ENCODE assay signal across 8 cellular contexts in the genomic region with DNA sequence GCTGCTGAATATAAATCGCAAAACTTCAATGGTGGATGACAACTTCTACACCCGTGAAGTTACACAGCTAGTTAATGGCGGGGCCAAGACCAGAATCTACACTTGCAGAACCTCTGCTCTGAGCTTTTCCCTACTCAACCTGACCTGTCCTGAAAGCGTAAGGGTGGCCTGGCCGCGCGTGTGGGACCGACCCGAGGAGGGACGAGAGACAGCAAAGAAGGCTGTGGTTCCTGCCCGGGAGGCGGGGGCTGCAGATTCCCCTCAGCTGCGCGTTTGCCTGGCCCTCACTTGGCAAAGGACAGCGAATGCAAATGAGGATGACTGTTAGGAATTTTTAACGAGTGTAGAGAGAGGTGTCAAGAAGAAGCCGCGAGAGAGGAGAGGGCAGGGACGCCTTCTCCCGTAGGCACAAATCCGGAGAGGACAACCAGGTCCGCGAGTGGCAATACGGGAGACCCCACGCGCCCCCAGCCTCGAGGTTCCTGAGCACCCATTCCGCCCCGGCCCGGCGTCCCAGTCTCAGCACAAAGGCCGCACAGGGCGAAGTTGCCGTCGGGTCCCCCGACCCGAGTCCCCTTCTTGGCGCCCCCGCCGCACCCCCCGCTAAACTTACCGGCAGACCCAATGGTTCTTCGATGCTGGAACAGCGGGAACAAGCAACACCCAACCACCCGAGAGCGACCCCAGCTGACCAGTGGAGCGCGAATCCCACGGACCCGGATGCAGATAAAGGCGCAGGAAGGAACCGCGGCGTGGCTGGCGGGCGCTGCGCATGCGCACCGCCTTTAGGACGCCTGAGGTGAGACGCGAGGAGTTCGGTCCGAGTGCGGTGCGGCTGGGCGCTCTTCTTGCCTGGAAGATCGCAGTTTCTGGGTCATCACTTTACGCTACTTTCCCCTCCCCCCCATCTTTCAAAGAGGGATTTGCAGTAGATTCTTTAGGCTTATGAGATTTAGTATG. TPM values are rescaled to one million over a fixed set of nuclear protein-coding genes. Genes with fewer than 3 reads are reported as not detected.
DNase-seq lines count a peak whose midpoint lies in the region; ATAC-seq, FAIRE-seq and TF ChIP-seq lines count a peak whose summit lies in the region.

A gene (minus strand): TSS at position 696 of the 960 bp plus-strand sequence. CDS start 4,349 bp downstream, outside the sequence.

- peak within 1 kb of the TSS; percentile 4 for H3K27ac ChIP-seq in endothelial cell of umbilical vein (ENCODE audit: insufficient read depth, low read depth, low read length)

- intact Hi-C loops in endothelial cell of umbilical vein (cut with micrococcal nuclease), result loop anchor here (1.0 to 10.0 kb wide), 2 partner anchors 48 to 281 kb away; a partner anchor contains a TSS

- FAIRE-seq in HTR-8/SVneo (lab: Jason Lieb, UNC) (no peak), endothelial cell of umbilical vein (lab: Jason Lieb, UNC) (peak; percentile 78)

- peak; percentile 93 for TF ChIP-seq POLR2A in endothelial cell of umbilical vein (IDR thresholded peaks at IDR 0.05; ENCODE audit: low read depth, low read length)

- CTCF ChIA-PET in endothelial cell of umbilical vein (lab: Charles Lee), result interaction anchor here (0.5 to 1.7 kb wide), 2 partner anchors 46 to 48 kb away, joined by 3 to 7 read pairs; a partner anchor contains a TSS

- peaks cover 12% of the 10 kb centered on the region for H3K27me3 ChIP-seq in NT2/D1 (ENCODE audit: insufficient read depth, insufficient read length)
- H3K27me3 ChIP-seq in endothelial cell of umbilical vein (ENCODE audit: control insufficient read depth in 2 of 2, insufficient read depth in 2 of 2, low read length in 2 of 2), result no peaks in the 10 kb centered on the region

- POLR2A ChIA-PET in endothelial cell of umbilical vein (lab: Charles Lee), result no interaction called here

- H2AFZ ChIP-seq in endothelial cell of umbilical vein (ENCODE audit: low read depth, low read length), result peak within 1 kb of the TSS; percentile 97

- H3K79me2 ChIP-seq in endothelial cell of umbilical vein (ENCODE audit: control insufficient read depth, insufficient read depth, low read length), result peaks cover 25% of the 10 kb centered on the region

- DNase-seq in COR-L47 (lab: John Stamatoyannopoulos, UW), result peak; percentile 94
- peak; percentile 89 for DNase-seq in HTR-8/SVneo (ENCODE audit: insufficient read length, low spot score)
- DNase-seq in NT2/D1 (ENCODE audit: low read depth, low spot score), result peak; percentile 44
- peak; percentile 78 for DNase-seq in activated CD8-positive, alpha-beta memory T cell treated with anti-CD3 and anti-CD28 coated beads, Interleukin-2, amount 50 U/mL, for 4 hours
- peak; percentile 92 for DNase-seq in endothelial cell of umbilical vein (ENCODE audit: low read depth, low spot score)
- peak; percentile 92 for DNase-seq in midbrain (lab: John Stamatoyannopoulos, UW)
- DNase-seq in stimulated activated CD8-positive, alpha-beta memory T cell treated with anti-CD3 and anti-CD28 coated beads, Interleukin-2, amount 100 ng/mL, for 1 hour (ENCODE audit: low read depth in 2 of 2), result peak; percentile 61 to 62

- peak within 1 kb of the TSS; percentile 99 for H3K4me2 ChIP-seq in endothelial cell of umbilical vein (ENCODE audit: insufficient read depth, low read length)

- H3K9ac ChIP-seq in NT2/D1 (ENCODE audit: insufficient read length, low read depth) (peak within 1 kb of the TSS; percentile 89), endothelial cell of umbilical vein (replicated peaks; ENCODE audit: extremely low read depth, insufficient read depth, low read length) (peak within 1 kb of the TSS; percentile 53)

- H3K4me3 ChIP-seq in NT2/D1 (ENCODE audit: insufficient read length, low read depth), result peak within 1 kb of the TSS; percentile 63
- H3K4me3 ChIP-seq in endothelial cell of umbilical vein (replicated peaks in 1 of 3; ENCODE audit: insufficient read depth in 1 of 3, low read depth in 1 of 3, low read length in 3 of 3), result peak within 1 kb of the TSS; percentile 57 to 89 (median 69)

- no peaks in the 10 kb centered on the region for H4K20me1 ChIP-seq in endothelial cell of umbilical vein (replicated peaks; ENCODE audit: control insufficient read depth, extremely low read depth, insufficient read depth, low read length)

- H3K36me3 ChIP-seq in NT2/D1 (ENCODE audit: insufficient read depth, insufficient read length, low read length), result no peaks in the 10 kb centered on the region
- no peaks in the 10 kb centered on the region for H3K36me3 ChIP-seq in endothelial cell of umbilical vein (ENCODE audit: control insufficient read depth in 2 of 2, extremely low read depth in 1 of 2, insufficient read depth in 2 of 2, low read length in 2 of 2)

- BruUV-seq in endothelial cell of umbilical vein (replicated peaks; lab: Mats Ljungman, UMichigan), result TSS peak; percentile 41

- peak; percentile 90 for ATAC-seq in GM21367 (IDR thresholded peaks at IDR 0.05; ENCODE audit: unreplicated experiment)

- H3K4me1 ChIP-seq in NT2/D1 (ENCODE audit: insufficient read depth, insufficient read length), result no peaks in the 10 kb centered on the region
- H3K4me1 ChIP-seq in endothelial cell of umbilical vein (ENCODE audit: control insufficient read depth, extremely low read depth, insufficient read depth, low read length), result peaks cover 15% of the 10 kb centered on the region

- H3K9me1 ChIP-seq in endothelial cell of umbilical vein (replicated peaks; ENCODE audit: control insufficient read depth, extremely low read depth, insufficient read depth, low read length), result no peaks in the 10 kb centered on the region

- TF ChIP-seq CTCF in endothelial cell of umbilical vein (IDR thresholded peaks at IDR 0.05; ENCODE audit: extremely low read depth in 1 of 2, insufficient read depth in 1 of 2, low read depth in 1 of 2, low read length in 2 of 2), result peak in 1 of 2 donors; percentile 43

- H3K9me3 ChIP-seq in NT2/D1 (ENCODE audit: insufficient read depth, low read length) (no peaks in the 10 kb centered on the region), endothelial cell of umbilical vein (replicated peaks; ENCODE audit: control insufficient read depth, insufficient read depth, low read length) (no peaks in the 10 kb centered on the region)

- dilution Hi-C loops in endothelial cell of umbilical vein (cut with MboI; ENCODE audit: extremely low pct_ligation_motif_present, low sequenced_read_pairs), result no loop called here

TF ChIP-seq in endothelial cell of umbilical vein, 7 proteins besides CTCF, POLR2A, EP300 and RAD21:
- TF ChIP-seq, protein P1, sequence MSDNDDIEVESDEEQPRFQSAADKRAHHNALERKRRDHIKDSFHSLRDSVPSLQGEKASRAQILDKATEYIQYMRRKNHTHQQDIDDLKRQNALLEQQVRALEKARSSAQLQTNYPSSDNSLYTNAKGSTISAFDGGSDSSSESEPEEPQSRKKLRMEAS (IDR thresholded peaks at IDR 0.05; ENCODE audit: insufficient read depth, insufficient read length), result peak; percentile 56
- TF ChIP-seq POLR2AphosphoS5 (IDR thresholded peaks at IDR 0.05; ENCODE audit: insufficient read depth, low read depth, low read length), result peak; percentile 89
- TF ChIP-seq JUN (IDR thresholded peaks at IDR 0.05; ENCODE audit: borderline replicate concordance, insufficient read depth, insufficient read length, low read depth), result no peak

RNA-seq across cellular contexts. Expression of the gene that starts here (rescaled TPM):
- 14.7 TPM in 2 replicates for total RNA-seq in endothelial cell of umbilical vein
- polyA plus RNA-seq in endothelial cell of umbilical vein, result 6.1 and 7.6 TPM in 2 replicates
- 8.7 and 8.9 TPM in 2 replicates for polyA plus RNA-seq in endothelial cell of umbilical vein (2011; cell fraction: cytosol; rRNA removed)
- 5.8 and 7.1 TPM in 2 replicates for polyA plus RNA-seq in endothelial cell of umbilical vein (2011; cell fraction: nucleus; rRNA removed)
- 15.9 and 21.6 TPM in 2 replicates for polyA plus RNA-seq in endothelial cell of umbilical vein (2012)
- polyA minus RNA-seq in endothelial cell of umbilical vein, result 11.2 and 12.6 TPM in 2 replicates
- 4.0 TPM for polyA minus RNA-seq in endothelial cell of umbilical vein (2011; cell fraction: cytosol; rRNA and poly(A)+ RNA removed)
- 9.7 and 10.6 TPM in 2 replicates for polyA minus RNA-seq in endothelial cell of umbilical vein (2011; cell fraction: nucleus; rRNA and poly(A)+ RNA removed)

Comparison
In these comparisons a context has a peak if more than half of its experiments do, and no peak if none do; other contexts are left out.
1. Peak in every context shown above with its lines: DNase-seq, ATAC-seq, H3K4me3 ChIP-seq and H3K27ac ChIP-seq.
2. DNase-seq: peak in every context shown above with its lines; median percentile 94 in COR-L47; 92 in endothelial cell of umbilical vein; 92 in midbrain; 89 in HTR-8/SVneo; 78 in activated CD8-positive, alpha-beta memory T cell treated with anti-CD3 and anti-CD28 coated beads, Interleukin-2, amount 50 U/mL, for 4 hours; 62 in stimulated activated CD8-positive, alpha-beta memory T cell treated with anti-CD3 and anti-CD28 coated beads, Interleukin-2, amount 100 ng/mL, for 1 hour; 44 in NT2/D1.